ENCODE assay signal across 1 cellular context in genomic region chr22:29606320-29606719, GRCh38.
TF ChIP-seq lines count a peak whose summit lies in the region.

No MANE protein-coding gene starts in this region.

TF ChIP-seq in WTC11, 78 proteins besides CTCF, POLR2A, EP300 and RAD21:
- TF ChIP-seq SMAD4 (CRISPR knock-in tag; IDR thresholded peaks at IDR 0.05) (no peak), FOXP1 (CRISPR knock-in tag; IDR thresholded peaks at IDR 0.05; ENCODE audit: borderline replicate concordance) (no peak), IRF2 (CRISPR knock-in tag; IDR thresholded peaks at IDR 0.05; ENCODE audit: borderline replicate concordance, low read depth) (no peak), ZNF671 (CRISPR knock-in tag; IDR thresholded peaks at IDR 0.05) (no peak), FOXK1 (CRISPR knock-in tag; IDR thresholded peaks at IDR 0.05) (no peak), ZNF512 (CRISPR knock-in tag; IDR thresholded peaks at IDR 0.05; ENCODE audit: borderline replicate concordance) (no peak), ZNF396 (CRISPR knock-in tag; IDR thresholded peaks at IDR 0.05; ENCODE audit: borderline replicate concordance) (no peak), NFE2L1 (CRISPR knock-in tag; IDR thresholded peaks at IDR 0.05) (no peak), SMAD3 (CRISPR knock-in tag; IDR thresholded peaks at IDR 0.05; ENCODE audit: borderline replicate concordance) (no peak), ELF4 (CRISPR knock-in tag; IDR thresholded peaks at IDR 0.05; ENCODE audit: low read depth) (no peak), TEAD4 (CRISPR knock-in tag; IDR thresholded peaks at IDR 0.05) (no peak), STAT6 (CRISPR knock-in tag; conservative IDR thresholded peaks at IDR 0.05; ENCODE audit: low read depth) (no peak), SP1 (CRISPR knock-in tag; conservative IDR thresholded peaks at IDR 0.05) (no peak), CBFB (CRISPR knock-in tag; IDR thresholded peaks at IDR 0.05; ENCODE audit: low read depth) (no peak), TP53 (CRISPR knock-in tag; IDR thresholded peaks at IDR 0.05) (no peak)
- TF ChIP-seq, protein P1, sequence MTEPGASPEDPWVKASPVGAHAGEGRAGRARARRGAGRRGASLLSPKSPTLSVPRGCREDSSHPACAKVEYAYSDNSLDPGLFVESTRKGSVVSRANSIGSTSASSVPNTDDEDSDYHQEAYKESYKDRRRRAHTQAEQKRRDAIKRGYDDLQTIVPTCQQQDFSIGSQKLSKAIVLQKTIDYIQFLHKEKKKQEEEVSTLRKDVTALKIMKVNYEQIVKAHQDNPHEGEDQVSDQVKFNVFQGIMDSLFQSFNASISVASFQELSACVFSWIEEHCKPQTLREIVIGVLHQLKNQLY (CRISPR knock-in tag; IDR thresholded peaks at IDR 0.05) = no peak
- TF ChIP-seq, protein P2, sequence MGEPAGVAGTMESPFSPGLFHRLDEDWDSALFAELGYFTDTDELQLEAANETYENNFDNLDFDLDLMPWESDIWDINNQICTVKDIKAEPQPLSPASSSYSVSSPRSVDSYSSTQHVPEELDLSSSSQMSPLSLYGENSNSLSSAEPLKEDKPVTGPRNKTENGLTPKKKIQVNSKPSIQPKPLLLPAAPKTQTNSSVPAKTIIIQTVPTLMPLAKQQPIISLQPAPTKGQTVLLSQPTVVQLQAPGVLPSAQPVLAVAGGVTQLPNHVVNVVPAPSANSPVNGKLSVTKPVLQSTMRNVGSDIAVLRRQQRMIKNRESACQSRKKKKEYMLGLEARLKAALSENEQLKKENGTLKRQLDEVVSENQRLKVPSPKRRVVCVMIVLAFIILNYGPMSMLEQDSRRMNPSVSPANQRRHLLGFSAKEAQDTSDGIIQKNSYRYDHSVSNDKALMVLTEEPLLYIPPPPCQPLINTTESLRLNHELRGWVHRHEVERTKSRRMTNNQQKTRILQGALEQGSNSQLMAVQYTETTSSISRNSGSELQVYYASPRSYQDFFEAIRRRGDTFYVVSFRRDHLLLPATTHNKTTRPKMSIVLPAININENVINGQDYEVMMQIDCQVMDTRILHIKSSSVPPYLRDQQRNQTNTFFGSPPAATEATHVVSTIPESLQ (CRISPR knock-in tag; IDR thresholded peaks at IDR 0.05) = no peak
- TF ChIP-seq, protein P3, sequence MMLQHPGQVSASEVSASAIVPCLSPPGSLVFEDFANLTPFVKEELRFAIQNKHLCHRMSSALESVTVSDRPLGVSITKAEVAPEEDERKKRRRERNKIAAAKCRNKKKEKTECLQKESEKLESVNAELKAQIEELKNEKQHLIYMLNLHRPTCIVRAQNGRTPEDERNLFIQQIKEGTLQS (CRISPR knock-in tag; conservative IDR thresholded peaks at IDR 0.05) = no peak
- TF ChIP-seq, protein P4, sequence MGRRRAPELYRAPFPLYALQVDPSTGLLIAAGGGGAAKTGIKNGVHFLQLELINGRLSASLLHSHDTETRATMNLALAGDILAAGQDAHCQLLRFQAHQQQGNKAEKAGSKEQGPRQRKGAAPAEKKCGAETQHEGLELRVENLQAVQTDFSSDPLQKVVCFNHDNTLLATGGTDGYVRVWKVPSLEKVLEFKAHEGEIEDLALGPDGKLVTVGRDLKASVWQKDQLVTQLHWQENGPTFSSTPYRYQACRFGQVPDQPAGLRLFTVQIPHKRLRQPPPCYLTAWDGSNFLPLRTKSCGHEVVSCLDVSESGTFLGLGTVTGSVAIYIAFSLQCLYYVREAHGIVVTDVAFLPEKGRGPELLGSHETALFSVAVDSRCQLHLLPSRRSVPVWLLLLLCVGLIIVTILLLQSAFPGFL (CRISPR knock-in tag; IDR thresholded peaks at IDR 0.05; ENCODE audit: borderline replicate concordance) = no peak
- TF ChIP-seq, protein P5, sequence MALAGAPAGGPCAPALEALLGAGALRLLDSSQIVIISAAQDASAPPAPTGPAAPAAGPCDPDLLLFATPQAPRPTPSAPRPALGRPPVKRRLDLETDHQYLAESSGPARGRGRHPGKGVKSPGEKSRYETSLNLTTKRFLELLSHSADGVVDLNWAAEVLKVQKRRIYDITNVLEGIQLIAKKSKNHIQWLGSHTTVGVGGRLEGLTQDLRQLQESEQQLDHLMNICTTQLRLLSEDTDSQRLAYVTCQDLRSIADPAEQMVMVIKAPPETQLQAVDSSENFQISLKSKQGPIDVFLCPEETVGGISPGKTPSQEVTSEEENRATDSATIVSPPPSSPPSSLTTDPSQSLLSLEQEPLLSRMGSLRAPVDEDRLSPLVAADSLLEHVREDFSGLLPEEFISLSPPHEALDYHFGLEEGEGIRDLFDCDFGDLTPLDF (CRISPR knock-in tag; IDR thresholded peaks at IDR 0.05) = no peak
